In genomic region chr14:20476795-20477194, GRCh38 we compare ENCODE assay signal across 13 cellular contexts. TPM values are rescaled to one million over a fixed set of nuclear protein-coding genes. Genes with fewer than 3 reads are reported as not detected.
A peak's percentile ranks its signal among the peaks of the same experiment; 100 is the strongest.
DNase-seq lines count a peak whose midpoint lies in the region; ATAC-seq and TF ChIP-seq lines count a peak whose summit lies in the region.
"Had no signal": no experiment of that assay in that cellular context is flagged by ENCODE, and none has a peak within 500 bp of the region (broad histone marks: within the 10 kb centered on the region; RNA-seq: fewer than 3 reads in every experiment).

No MANE protein-coding gene starts in this region.

- H2AFZ ChIP-seq in hepatocyte: no peak overlapping the region
- H2AFZ ChIP-seq: neural progenitor cell, PC-9 had no signal

- H3K4me3 ChIP-seq in effector memory CD4-positive, alpha-beta T cell (ENCODE audit: insufficient read depth, low read depth, low read length, poor library complexity, severe bottlenecking): peak overlapping the region; percentile 30
- H3K4me3 ChIP-seq in hepatocyte: no peak overlapping the region
- no peak overlapping the region for H3K4me3 ChIP-seq in lower leg skin (ENCODE audit: low read depth, poor library complexity, severe bottlenecking)
- H3K4me3 ChIP-seq: coronary artery, neural progenitor cell, PC-9 had no signal

- no peaks in the 10 kb centered on the region for H3K9me3 Mint-ChIP-seq in activated T-cell treated with anti-CD3 and anti-CD28 coated beads, Interleukin-2, amount 50 U/mL, for 4 hours
- no peaks in the 10 kb centered on the region for H3K9me3 Mint-ChIP-seq in stimulated activated memory B cell treated with anti-CD40 and anti-IgM and Interleukin-4, amounts not matched to agents 10 μg/mL and 1 μg/mL and 100 μg/mL, for 72 hours

- peaks cover 60% of the 10 kb centered on the region for H3K4me1 ChIP-seq in effector memory CD4-positive, alpha-beta T cell (ENCODE audit: control insufficient read depth, insufficient read depth, low read length, poor library complexity, severe bottlenecking)
- no peaks in the 10 kb centered on the region for H3K4me1 ChIP-seq in hepatocyte (ENCODE audit: insufficient read depth)

- H3K36me3 ChIP-seq in effector memory CD4-positive, alpha-beta T cell (ENCODE audit: control insufficient read depth, insufficient read depth, low read length): peaks cover 47% of the 10 kb centered on the region
- no peaks in the 10 kb centered on the region for H3K36me3 ChIP-seq in hepatocyte (replicated peaks; ENCODE audit: insufficient read depth, low read depth)
- H3K36me3 ChIP-seq: neural progenitor cell had no signal

- intact Hi-C loops in lower leg skin (cut with DNase I; ENCODE audit: low total_unique reads): no loop called here

- DNase-seq in activated T-cell treated with anti-CD3 and anti-CD28 coated beads, Interleukin-2, amount 50 U/mL, for 4 hours: no peak
- DNase-seq in activated T-cell treated with anti-CD3 and anti-CD28 coated beads for 4 hours (no peak), OCI-M1 (lab: John Stamatoyannopoulos, UW) (peak; percentile 69), caudate nucleus (lab: John Stamatoyannopoulos, UW) (no peak), hepatocyte (ENCODE audit: low spot score) (no peak), lower leg skin (ENCODE audit: low spot score in 2 of 2) (no peak)
- DNase-seq in effector memory CD4-positive, alpha-beta T cell: no peak
- DNase-seq: NCI-H2107 had no signal

- H3K9me3 ChIP-seq in effector memory CD4-positive, alpha-beta T cell (ENCODE audit: control insufficient read depth, low read length): no peaks in the 10 kb centered on the region
- no peaks in the 10 kb centered on the region for H3K9me3 ChIP-seq in hepatocyte (ENCODE audit: low read depth)

- TF ChIP-seq CTCF in hepatocyte (IDR thresholded peaks at IDR 0.05; ENCODE audit: poor library complexity): no peak
- TF ChIP-seq CTCF in lower leg skin (IDR thresholded peaks at IDR 0.05): no peak

- WGBS in hepatocyte (ENCODE audit: low lambda C conversion rate, missing lambda C conversion rate): 79% methylated on average over 5 of the region's 5 CpGs
- 81 to 91% methylated on average over 5 of the region's 5 CpGs for WGBS in lower leg skin, 2 donors

- H3K79me2 ChIP-seq in hepatocyte: peaks cover 21% of the 10 kb centered on the region

- TF ChIP-seq POLR2A in lower leg skin (IDR thresholded peaks at IDR 0.05): no peak

- H4K20me1 ChIP-seq in hepatocyte (ENCODE audit: insufficient read depth, poor library complexity, severe bottlenecking): no peaks in the 10 kb centered on the region

- H3K36me3 Mint-ChIP-seq in activated T-cell treated with anti-CD3 and anti-CD28 coated beads, Interleukin-2, amount 50 U/mL, for 4 hours (ENCODE audit: insufficient read depth): peaks cover 72% of the 10 kb centered on the region
- peaks cover 66% of the 10 kb centered on the region for H3K36me3 Mint-ChIP-seq in stimulated activated memory B cell treated with anti-CD40 and anti-IgM and Interleukin-4, amounts not matched to agents 10 μg/mL and 1 μg/mL and 100 μg/mL, for 72 hours

- peaks cover 83% of the 10 kb centered on the region for H3K4me1 Mint-ChIP-seq in activated T-cell treated with anti-CD3 and anti-CD28 coated beads, Interleukin-2, amount 50 U/mL, for 4 hours (ENCODE audit: low read depth)
- H3K4me1 Mint-ChIP-seq in stimulated activated memory B cell treated with anti-CD40 and anti-IgM and Interleukin-4, amounts not matched to agents 10 μg/mL and 1 μg/mL and 100 μg/mL, for 72 hours: peaks cover 30% of the 10 kb centered on the region
- H3K4me1 Mint-ChIP-seq: neural progenitor cell had no signal

- H3K27me3 ChIP-seq in effector memory CD4-positive, alpha-beta T cell (replicated peaks; ENCODE audit: control insufficient read depth, insufficient read depth, low read length, poor library complexity, severe bottlenecking): no peaks in the 10 kb centered on the region
- H3K27me3 ChIP-seq in hepatocyte: no peaks in the 10 kb centered on the region
- H3K27me3 ChIP-seq: neural progenitor cell had no signal

- H3K27ac ChIP-seq in effector memory CD4-positive, alpha-beta T cell (ENCODE audit: insufficient read depth, low read length, poor library complexity, severe bottlenecking): peak overlapping the region; percentile 66
- H3K27ac ChIP-seq in caudate nucleus (ENCODE audit: low read depth, low read length) (no peak overlapping the region), hepatocyte (no peak overlapping the region)
- H3K27ac ChIP-seq: neural progenitor cell, PC-9 had no signal

- peak overlapping the region; percentile 73 for H3K27ac Mint-ChIP-seq in stimulated activated memory B cell treated with anti-CD40 and anti-IgM and Interleukin-4, amounts not matched to agents 10 μg/mL and 1 μg/mL and 100 μg/mL, for 72 hours
- H3K27ac Mint-ChIP-seq: neural progenitor cell had no signal

- H3K9me2 ChIP-seq in hepatocyte (replicated peaks; ENCODE audit: insufficient read depth): no peaks in the 10 kb centered on the region

- ATAC-seq in activated T-cell treated with anti-CD3 and anti-CD28 coated beads, Interleukin-2, amount 50 U/mL, for 4 hours: no peak
- ATAC-seq in stimulated activated memory B cell treated with anti-CD40 and anti-IgM and Interleukin-4, amounts not matched to agents 10 μg/mL and 1 μg/mL and 100 μg/mL, for 72 hours: no peak

- H3K27me3 Mint-ChIP-seq in activated T-cell treated with anti-CD3 and anti-CD28 coated beads, Interleukin-2, amount 50 U/mL, for 4 hours (ENCODE audit: low read depth): no peaks in the 10 kb centered on the region
- no peaks in the 10 kb centered on the region for H3K27me3 Mint-ChIP-seq in stimulated activated memory B cell treated with anti-CD40 and anti-IgM and Interleukin-4, amounts not matched to agents 10 μg/mL and 1 μg/mL and 100 μg/mL, for 72 hours

- H3K4me2 ChIP-seq in hepatocyte: no peak overlapping the region
- H3K4me2 ChIP-seq: neural progenitor cell, PC-9 had no signal

- peak overlapping the region; percentile 54 for H3K4me3 Mint-ChIP-seq in activated T-cell treated with anti-CD3 and anti-CD28 coated beads, Interleukin-2, amount 50 U/mL, for 4 hours
- no peak overlapping the region for H3K4me3 Mint-ChIP-seq in stimulated activated memory B cell treated with anti-CD40 and anti-IgM and Interleukin-4, amounts not matched to agents 10 μg/mL and 1 μg/mL and 100 μg/mL, for 72 hours
- H3K4me3 Mint-ChIP-seq: neural progenitor cell had no signal

RNA-seq across cellular contexts. Expression of gene PNP, which starts 7.6 kb away (rescaled TPM):
- total RNA-seq in activated T-cell treated with anti-CD3 and anti-CD28 coated beads, Interleukin-2, amount 50 U/mL, for 4 hours: 100 to 1,000 TPM; 198 to 236 (median 221) TPM
- 69.2 and 81.2 TPM in 2 replicates for total RNA-seq in hepatocyte
- polyA plus RNA-seq in hepatocyte: 51.0 and 60.4 TPM in 2 replicates
- 10 to 100 TPM; 23.0 to 48.8 (median 36.2) TPM for total RNA-seq in lower leg skin

RNA-seq across cellular contexts. Expression of gene PIP4P1, which starts 15.6 kb away (rescaled TPM):
- 10 to 100 TPM; 33.6 to 43.4 (median 39.9) TPM for total RNA-seq in activated T-cell treated with anti-CD3 and anti-CD28 coated beads, Interleukin-2, amount 50 U/mL, for 4 hours
- 40.1 and 48.2 TPM in 2 replicates for total RNA-seq in hepatocyte
- 85.0 and 85.9 TPM in 2 replicates for polyA plus RNA-seq in hepatocyte
- 10 to 100 TPM; 26.0 to 34.6 (median 27.6) TPM for total RNA-seq in lower leg skin

RNA-seq across cellular contexts. Expression of gene APEX1, which starts 21.8 kb away (rescaled TPM):
- total RNA-seq in activated T-cell treated with anti-CD3 and anti-CD28 coated beads, Interleukin-2, amount 50 U/mL, for 4 hours: 100 to 1,000 TPM; 265 to 309 (median 300) TPM
- total RNA-seq in hepatocyte (56.5 and 84.2 TPM in 2 replicates), lower leg skin (100 to 1,000 TPM; 107 to 217 (median 119) TPM)
- 147 and 148 TPM in 2 replicates for polyA plus RNA-seq in hepatocyte

RNA-seq across cellular contexts. Expression of gene OSGEP, which starts 22.2 kb away (rescaled TPM):
- total RNA-seq in activated T-cell treated with anti-CD3 and anti-CD28 coated beads, Interleukin-2, amount 50 U/mL, for 4 hours: 10 to 100 TPM; 73.4 to 86.5 (median 75.4) TPM
- total RNA-seq in hepatocyte (51.6 and 60.1 TPM in 2 replicates), lower leg skin (10 to 100 TPM; 13.8 to 54.5 (median 35.8) TPM)
- 36.2 and 41.3 TPM in 2 replicates for polyA plus RNA-seq in hepatocyte

RNA-seq across cellular contexts. Expression of gene RNASE10, which starts 28.5 kb away (rescaled TPM):
- total RNA-seq in activated T-cell treated with anti-CD3 and anti-CD28 coated beads, Interleukin-2, amount 50 U/mL, for 4 hours: under 1 TPM in 2 of 3 donors, not detected in 1; 0.16 to 0.30 TPM
- total RNA-seq in hepatocyte: not detected in 2 replicates
- polyA plus RNA-seq in hepatocyte: 0.54 and 1.00 TPM in 2 replicates
- not detected for total RNA-seq in lower leg skin
- total RNA-seq: LHCN-M2, PC-9 had no signal
